Comparison of ENCODE assay signal across 9 cellular contexts in genomic region chr6:118708055-118708454, GRCh38. TPM values are rescaled to one million over a fixed set of nuclear protein-coding genes. Genes with fewer than 3 reads are reported as not detected.
DNase-seq lines count a peak whose midpoint lies in the region; ATAC-seq and TF ChIP-seq lines count a peak whose summit lies in the region.
"Had no signal": no experiment of that assay in that cellular context is flagged by ENCODE, and none has a peak within 500 bp of the region (broad histone marks: within the 10 kb centered on the region; RNA-seq: fewer than 3 reads in every experiment).

No MANE protein-coding gene starts in this region.

- no TSS peak for BruUV-seq in IMR-90 (replicated peaks; lab: Mats Ljungman, UMichigan)

- H3K4me3 ChIP-seq in IMR-90 (ENCODE audit: insufficient read depth, low read depth, low read length) = no peak overlapping the region
- H3K4me3 ChIP-seq in adrenal gland = no peak overlapping the region
- peak overlapping the region; percentile 28 for H3K4me3 ChIP-seq in mesodermal cell (ENCODE audit: extremely low read depth, insufficient read depth, low read length, poor library complexity, severe bottlenecking)
- H3K4me3 ChIP-seq in ovary = no peak overlapping the region
- H3K4me3 ChIP-seq in aorta (ENCODE audit: low read length in 2 of 2) = no peak overlapping the region

- in situ Hi-C loops in IMR-90 (cut with MboI; ENCODE audit: low sequenced_read_pairs) = no loop called here

- intact Hi-C loops in CD4-positive, alpha-beta T cell (cut with DNase I, micrococcal nuclease) = loop anchor here (2.0 to 5.0 kb wide), 4 partner anchors 34 to 184 kb away; partner anchors contain the start of gene ASF1A (in 1 of the 2)
- intact Hi-C loops in IMR-90 (cut with micrococcal nuclease) = loop anchor here (5.0 kb wide), 2 partner anchors 41 to 69 kb away; no protein-coding TSS in a partner anchor
- intact Hi-C loops in adrenal gland (cut with DNase I) = loop anchor here in 1 of 2 donors (10.0 kb wide), 1 partner anchor 53 kb away; the partner anchor contains the start of gene CEP85L
- intact Hi-C loops in ovary (cut with DNase I) = loop anchor here in 2 of 4 donors (10.0 kb wide), 1 partner anchor 53 kb away; the partner anchor contains the start of gene CEP85L (in 2 of the 2)
- intact Hi-C loops in aorta (cut with DNase I) = loop anchor here in 1 of 2 donors (5.0 kb wide), 1 partner anchor 56 kb away; the partner anchor contains the start of gene CEP85L

- POLR2A ChIA-PET in CD4-positive, alpha-beta T cell (lab: Charles Lee) = interaction anchor here (1.1 to 5.4 kb wide), 11 partner anchors 11 to 186 kb away, joined by 3 to 87 read pairs (median 29); partner anchors contain the start of genes ASF1A and CEP85L
- POLR2A ChIA-PET in IMR-90 (lab: Charles Lee; ENCODE audit: unreplicated experiment) = interaction anchor here (0.6 kb wide), 2 partner anchors 31 to 51 kb away, joined by 3 to 15 read pairs; no protein-coding TSS in a partner anchor

- H3K56ac ChIP-seq in IMR-90 (ENCODE audit: extremely low read depth, insufficient read depth, low read length) = no peak overlapping the region

- H4K5ac ChIP-seq in IMR-90 (ENCODE audit: low read depth, low read length) = peak overlapping the region; percentile 2; the same call in 1 of the 2 replicates

- H4K91ac ChIP-seq in IMR-90 (ENCODE audit: insufficient read depth, low read depth, low read length) = peak overlapping the region; percentile 58

- CTCF ChIA-PET in CD4-positive, alpha-beta T cell (lab: Charles Lee) = interaction anchor here (0.6 to 2.3 kb wide), 5 partner anchors 17 to 69 kb away, joined by 3 to 17 read pairs (median 6); no protein-coding TSS in a partner anchor
- CTCF ChIA-PET in IMR-90 (lab: Yijun Ruan, JAX) = interaction anchor here (0.5 kb wide), 1 partner anchor 92 kb away, joined by 4 read pairs; no protein-coding TSS in a partner anchor

- H3K4me1 Mint-ChIP-seq in CD4-positive, alpha-beta T cell (ENCODE audit: low read depth) = peaks cover 87% of the 10 kb centered on the region

- H3K9me1 ChIP-seq in IMR-90 (ENCODE audit: insufficient read depth, low read length) = peaks cover 8% of the 10 kb centered on the region; the same call in 1 of the 2 replicates

- H4K20me1 ChIP-seq in IMR-90 (ENCODE audit: insufficient read depth, low read length) = no peaks in the 10 kb centered on the region

- H3K18ac ChIP-seq in IMR-90 (ENCODE audit: low read depth, low read length) = peak overlapping the region; percentile 13; the same call in 1 of the 2 replicates

- TF ChIP-seq RAD21 in IMR-90 (IDR thresholded peaks at IDR 0.05; ENCODE audit: low read length) = no peak

- no peaks in the 10 kb centered on the region for H3K36me3 ChIP-seq in IMR-90 (ENCODE audit: control insufficient read depth, insufficient read depth, low read length)
- no peaks in the 10 kb centered on the region for H3K36me3 ChIP-seq in adrenal gland (replicated peaks in 1 of 2)
- no peaks in the 10 kb centered on the region for H3K36me3 ChIP-seq in mesodermal cell (ENCODE audit: control insufficient read depth, insufficient read depth, low read length)
- no peaks in the 10 kb centered on the region for H3K36me3 ChIP-seq in ovary
- no peaks in the 10 kb centered on the region for H3K36me3 ChIP-seq in aorta (ENCODE audit: control insufficient read depth in 1 of 2, insufficient read depth in 2 of 2, low read length in 1 of 2)

- peaks cover 53% of the 10 kb centered on the region for H3K36me3 Mint-ChIP-seq in CD4-positive, alpha-beta T cell (ENCODE audit: low read depth)

- TF ChIP-seq POLR2A in IMR-90 (IDR thresholded peaks at IDR 0.05; ENCODE audit: low read depth, low read length) (0 out of 2 replicates have a peak, but pooled peaks have one; percentile 16), adrenal gland (IDR thresholded peaks at IDR 0.05) (no peak), ovary (IDR thresholded peaks at IDR 0.05) (no peak)

- H2BK5ac ChIP-seq in IMR-90 (ENCODE audit: low read depth, low read length, poor library complexity, severe bottlenecking) = peak overlapping the region; percentile 71

- no peak overlapping the region for H3K27ac ChIP-seq in CD4-positive, alpha-beta T cell (ENCODE audit: low read depth, low read length)
- H3K27ac ChIP-seq in IMR-90 (ENCODE audit: insufficient read depth, low read length) = peak overlapping the region; percentile 30; the same call in 1 of the 2 replicates
- H3K27ac ChIP-seq in adrenal gland = peak overlapping the region in 4 of 5 donors; percentile 88 to 95 (median 92)
- H3K27ac ChIP-seq in mesodermal cell (ENCODE audit: low read depth, low read length, severe bottlenecking) = peak overlapping the region; percentile 98
- H3K27ac ChIP-seq in ovary = peak overlapping the region in 1 of 2 donors; percentile 80
- peak overlapping the region in 1 of 2 donors; percentile 49 for H3K27ac ChIP-seq in aorta (ENCODE audit: low read depth in 1 of 2, low read length in 2 of 2)

- H3K4me1 ChIP-seq in IMR-90 (ENCODE audit: control insufficient read depth, insufficient read depth, low read length) (peaks cover 10% of the 10 kb centered on the region), adrenal gland (replicated peaks in 1 of 2) (peaks cover 20 to 39% of the 10 kb centered on the region in 2 donors), mesodermal cell (ENCODE audit: control insufficient read depth, insufficient read depth, low read length, poor library complexity, severe bottlenecking) (peaks cover 35% of the 10 kb centered on the region), ovary (ENCODE audit: insufficient read depth) (peaks cover 7% of the 10 kb centered on the region), aorta (ENCODE audit: control insufficient read depth in 1 of 2, insufficient read depth in 2 of 2, low read length in 2 of 2) (no peaks in the 10 kb centered on the region)

- dilution Hi-C loops in IMR-90 (cut with HindIII; ENCODE audit: low sequenced_read_pairs, unreplicated experiment) = no loop called here

- no peak overlapping the region for H3K9ac ChIP-seq in IMR-90 (ENCODE audit: low read depth, low read length)

- H3K79me1 ChIP-seq in IMR-90 (ENCODE audit: low read depth in 1 of 2, low read length in 2 of 2) = peaks cover 0 to 8% of the 10 kb centered on the region in 2 experiments; a peak in 1 of 4 replicates

- H3K9me3 ChIP-seq in CD4-positive, alpha-beta T cell (ENCODE audit: control insufficient read depth, low read length) = no peaks in the 10 kb centered on the region
- H3K9me3 ChIP-seq in IMR-90 (ENCODE audit: control insufficient read depth, insufficient read depth, low read length) = no peaks in the 10 kb centered on the region
- no peaks in the 10 kb centered on the region for H3K9me3 ChIP-seq in adrenal gland (replicated peaks in 1 of 3)
- no peaks in the 10 kb centered on the region for H3K9me3 ChIP-seq in mesodermal cell (ENCODE audit: control insufficient read depth, low read length)
- H3K9me3 ChIP-seq in ovary = no peaks in the 10 kb centered on the region
- no peaks in the 10 kb centered on the region for H3K9me3 ChIP-seq in aorta (ENCODE audit: control insufficient read depth, low read length)

- H3K27me3 Mint-ChIP-seq in CD4-positive, alpha-beta T cell = no peaks in the 10 kb centered on the region

- H3K23ac ChIP-seq in IMR-90 (ENCODE audit: low read depth, low read length) = 0 out of 2 replicates have a peak overlapping the region, but pooled peaks have one; percentile 62

- peak overlapping the region; percentile 37; the same call in 1 of the 3 replicates for H2BK15ac ChIP-seq in IMR-90 (ENCODE audit: low read depth, low read length)

- peak overlapping the region in 1 of 2 experiments; percentile 38; a peak in 1 of 4 replicates for H4K8ac ChIP-seq in IMR-90 (ENCODE audit: low read depth in 2 of 2, low read length in 2 of 2)

- peak overlapping the region; percentile 98 for H3K4me3 Mint-ChIP-seq in CD4-positive, alpha-beta T cell

- peak overlapping the region; percentile 46 for H2AFZ ChIP-seq in IMR-90 (replicated peaks; ENCODE audit: low read length, poor library complexity)

- no peak overlapping the region for H2AK9ac ChIP-seq in IMR-90 (replicated peaks; ENCODE audit: low read depth, low read length, poor library complexity)

- H3K27ac Mint-ChIP-seq in CD4-positive, alpha-beta T cell = peak overlapping the region; percentile 97

- H2AK5ac ChIP-seq in IMR-90 (ENCODE audit: low read depth, low read length) = peak overlapping the region; percentile 52; the same call in 1 of the 2 replicates

- peak overlapping the region; percentile 75 for H2BK120ac ChIP-seq in IMR-90 (ENCODE audit: low read depth, low read length)

- WGBS in IMR-90 (ENCODE audit: extremely low coverage in 2 of 2, insufficient read length in 1 of 2), 2 experiments = no CpG with 5 or more reads among the region's 3 CpGs
- 96 to 99% (median 97%) methylated on average over 3 of the region's 3 CpGs for WGBS in adrenal gland, 4 donors
- WGBS in mesodermal cell (ENCODE audit: insufficient coverage in 2 of 2), 2 experiments = 87 to 100% methylated on average over 1 to 3 of the region's 3 CpGs
- WGBS in ovary, 3 donors = 97 to 98% (median 97%) methylated on average over 3 of the region's 3 CpGs
- WGBS in aorta, 2 donors = 92 to 97% methylated on average over 3 of the region's 3 CpGs

- TF ChIP-seq EP300 in ovary (IDR thresholded peaks at IDR 0.05) = no peak

- ATAC-seq in CD4-positive, alpha-beta T cell (ENCODE audit: poor library complexity) = no peak
- no peak for ATAC-seq in IMR-90 (ENCODE audit: low read depth)
- ATAC-seq in aorta (ENCODE audit: low FRiP score) = no peak
- no peak for ATAC-seq in HG02642 (IDR thresholded peaks at IDR 0.05; ENCODE audit: poor library complexity, unreplicated experiment)

- peak overlapping the region; percentile 78; the same call in 1 of the 2 replicates for H2BK20ac ChIP-seq in IMR-90 (ENCODE audit: low read depth, low read length)

- H3K9me3 Mint-ChIP-seq in CD4-positive, alpha-beta T cell = no peaks in the 10 kb centered on the region

- no peak for TF ChIP-seq CTCF in CD4-positive, alpha-beta T cell (IDR thresholded peaks at IDR 0.05)
- no peak for TF ChIP-seq CTCF in IMR-90 (conservative IDR thresholded peaks at IDR 0.05; ENCODE audit: low read depth, low read length)
- no peak for TF ChIP-seq CTCF in adrenal gland (IDR thresholded peaks at IDR 0.05)
- TF ChIP-seq CTCF in ovary (IDR thresholded peaks at IDR 0.05) = no peak

- H3K4me2 ChIP-seq in IMR-90 (ENCODE audit: low read depth, low read length) = peak overlapping the region; percentile 32; the same call in 1 of the 2 replicates

- peak overlapping the region; percentile 61; the same call in 1 of the 2 replicates for H3K4ac ChIP-seq in IMR-90 (ENCODE audit: low read depth, low read length)

- peak in 1 of 10 experiments; percentile 19 for DNase-seq in CD4-positive, alpha-beta T cell
- DNase-seq in IMR-90 (peak; percentile 54), adrenal gland (no peak), ovary (no peak), aorta (no peak), CD1c-positive myeloid dendritic cell (ENCODE audit: extremely low spot score) (no peak)
- DNase-seq: NCI-H1048 had no signal

- no peaks in the 10 kb centered on the region for H3K27me3 ChIP-seq in CD4-positive, alpha-beta T cell (ENCODE audit: control insufficient read depth, insufficient read depth, low read length)
- H3K27me3 ChIP-seq in IMR-90 (ENCODE audit: control insufficient read depth, insufficient read depth, low read length) = no peaks in the 10 kb centered on the region
- H3K27me3 ChIP-seq in adrenal gland = no peaks in the 10 kb centered on the region
- no peaks in the 10 kb centered on the region for H3K27me3 ChIP-seq in ovary
- H3K27me3 ChIP-seq in aorta (ENCODE audit: control insufficient read depth in 1 of 2, insufficient read depth in 2 of 2, low read length in 1 of 2) = no peaks in the 10 kb centered on the region

- peak overlapping the region; percentile 87 for H3K14ac ChIP-seq in IMR-90 (replicated peaks; ENCODE audit: low read depth, low read length)

RNA-seq across cellular contexts. Expression of gene CEP85L, which starts 56.7 kb away (rescaled TPM):
- 10 to 100 TPM; 76.2 to 80.7 TPM for total RNA-seq in CD4-positive, alpha-beta T cell
- 24.2 and 25.6 TPM in 2 replicates for total RNA-seq in IMR-90 (2012; rRNA removed)
- polyA plus RNA-seq in IMR-90 (2012; rRNA removed) = 2.0 and 2.3 TPM in 2 replicates
- polyA plus RNA-seq in IMR-90 (2012; cell fraction: cytosol; rRNA removed) = 0.32 and 0.99 TPM in 2 replicates
- polyA plus RNA-seq in IMR-90 (2012; cell fraction: nucleus; rRNA removed; ENCODE audit: low replicate concordance) = 3.0 and 8.0 TPM in 2 replicates
- 10 to 100 TPM; 14.6 to 45.3 (median 26.5) TPM for total RNA-seq in adrenal gland
- 1 to 10 TPM; 2.3 to 7.1 (median 6.6) TPM for polyA plus RNA-seq in adrenal gland
- 10.7 TPM for polyA plus RNA-seq in mesodermal cell (2013, experiment 1 of 2)
- 11.6 TPM for polyA plus RNA-seq in mesodermal cell (2013, experiment 2 of 2)
- total RNA-seq in ovary = 10 to 100 TPM; 17.7 to 33.4 (median 26.2) TPM
- 1 to 10 TPM; 4.0 to 6.2 TPM for polyA plus RNA-seq in ovary
- total RNA-seq in aorta = 10 to 100 TPM; 17.2 to 21.3 TPM
- 1 to 10 TPM; 1.1 to 1.7 TPM for polyA plus RNA-seq in aorta
